ENCODE assay signal across 27 cellular contexts in the genomic region with DNA sequence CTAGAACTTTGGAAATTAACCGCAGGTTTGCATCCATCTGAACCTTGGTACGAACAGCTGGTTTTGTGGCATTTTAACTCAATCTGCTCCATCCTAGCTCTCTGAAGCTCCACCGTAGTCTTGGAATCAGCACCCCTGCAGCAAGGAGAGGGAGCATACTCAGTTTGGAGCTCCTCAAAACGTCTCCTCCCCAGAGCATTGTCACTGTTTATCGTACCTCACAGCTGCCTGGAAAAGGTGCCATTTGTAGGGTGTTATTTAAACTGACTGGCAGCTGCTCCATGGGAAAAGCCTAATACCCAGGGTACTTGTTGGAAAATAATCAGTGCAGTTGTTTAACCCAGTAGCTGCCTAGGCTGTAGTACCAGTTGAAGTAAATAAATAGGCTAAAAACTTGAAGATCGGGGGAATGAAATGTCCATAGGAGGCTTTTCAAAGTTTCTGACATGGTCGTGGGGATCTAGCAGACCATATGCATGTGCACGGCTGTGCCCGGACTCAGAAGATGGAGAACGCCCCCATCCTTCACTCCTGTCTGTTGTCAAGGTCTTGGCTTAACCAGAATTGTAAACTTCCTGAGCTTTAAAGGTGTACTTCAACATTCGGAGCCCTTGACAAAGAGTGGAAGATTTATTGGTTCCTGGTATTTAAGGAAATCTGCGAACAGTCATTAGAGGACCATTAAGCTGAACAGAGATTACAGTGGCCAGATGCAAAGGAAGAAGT. TPM values are rescaled to one million over a fixed set of nuclear protein-coding genes. Genes with fewer than 3 reads are reported as not detected.
"Had no signal": no experiment of that assay in that cellular context is flagged by ENCODE, and none has a peak within 500 bp of the region (broad histone marks: within the 10 kb centered on the region; RNA-seq: fewer than 3 reads in every experiment).

No MANE protein-coding gene starts in this region.

- H3K9me3 ChIP-seq: MG63, SK-N-SH had no signal

- FAIRE-seq: HTR-8/SVneo had no signal

- H3K27ac ChIP-seq: HL-60, RWPE1 had no signal

- H3K27me3 ChIP-seq: MG63 had no signal

- DNase-seq: Karpas-422; KG1; MG63; NCI-H1092; NCI-H1105 treated with DMSO at 0.1 percent for 48 hours; NCI-H1417 treated with DMSO at 0.1 percent for 48 hours; NCI-H146; NCI-H1694 treated with DMSO at 0.1 percent for 48 hours; NCI-H1930; NCI-H2107; NCI-H345; NCI-H446 treated with DMSO at 0.1 percent for 48 hours; NCI-H510A treated with DMSO at 0.1 percent for 48 hours; NCI-H526; NCI-H748 treated with DMSO at 0.1 percent for 48 hours; NK-92 treated with Interleukin-12 subunit alpha and Interleukin-12 subunit beta, amount 100 ng/mL, for 24 hours; PC-3; SHP77; SK-N-SH; SW 1271; T-cell had no signal

- H3K4me3 ChIP-seq: MG63 had no signal

- H3K4me2 ChIP-seq: SK-N-SH had no signal

- H3K9ac ChIP-seq: SK-N-SH had no signal

- ATAC-seq: Panc1, PC-3, T-cell had no signal

RNA-seq across cellular contexts. Expression of a gene that starts 43.9 kb away (rescaled TPM):
- total RNA-seq: OCI-LY7, PC-3, SK-MEL-5, T-cell had no signal
- polyA plus RNA-seq: SK-N-SH had no signal
